In genomic region chr6:27290065-27290849, GRCh38 we compare ENCODE assay signal across 1 cellular context.
TF ChIP-seq lines count a peak whose summit lies in the region.

No MANE protein-coding gene starts in this region.

TF ChIP-seq in K562, 482 proteins besides CTCF, POLR2A, EP300 and RAD21 (continued from another document and continues in another):
- TF ChIP-seq RREB1 (CRISPR knock-in tag; IDR thresholded peaks at IDR 0.05) (peak; percentile 66; the same call in 1 of the 2 replicates), LCOR (CRISPR knock-in tag; IDR thresholded peaks at IDR 0.05) (peak; percentile 91), BHLHE40 (IDR thresholded peaks at IDR 0.05; ENCODE audit: low read length) (peak; percentile 64), PURB (CRISPR knock-in tag; IDR thresholded peaks at IDR 0.05; ENCODE audit: low read depth) (no peak), TFE3 (CRISPR knock-in tag; IDR thresholded peaks at IDR 0.05) (peak; percentile 46), SP1 (CRISPR knock-in tag; IDR thresholded peaks at IDR 0.05) (peak; percentile 59; the same call in 1 of the 2 replicates), BACH1 (tag; IDR thresholded peaks at IDR 0.05) (peak; percentile 49; the same call in 1 of the 2 replicates), ZNF449 (CRISPR knock-in tag; IDR thresholded peaks at IDR 0.05) (peak; percentile 4; the same call in 1 of the 2 replicates), WHSC1 (IDR thresholded peaks at IDR 0.05; ENCODE audit: low read length) (no peak), YBX1 (IDR thresholded peaks at IDR 0.05) (no peak), GTF3C2 (IDR thresholded peaks at IDR 0.05; ENCODE audit: borderline replicate concordance, extremely low read depth, insufficient read length) (peak; percentile 97), NBN (IDR thresholded peaks at IDR 0.05; ENCODE audit: low read depth) (peak; percentile 78), HMBOX1 (IDR thresholded peaks at IDR 0.05) (peak; percentile 73; the same call in 1 of the 2 replicates), ZNF830 (CRISPR knock-in tag; IDR thresholded peaks at IDR 0.05) (no peak), HDAC1 (IDR thresholded peaks at IDR 0.05) (peak; percentile 48 to 83), FOSL1 (tag; conservative IDR thresholded peaks at IDR 0.05) (0 out of 2 replicates have a peak, but pooled peaks have one; percentile 53), ZNF699 (CRISPR knock-in tag; IDR thresholded peaks at IDR 0.05; ENCODE audit: insufficient replicate concordance) (no peak), ZC3H11A (IDR thresholded peaks at IDR 0.05; ENCODE audit: low read depth, low read length) (0 out of 2 replicates have a peak, but pooled peaks have one; percentile 67), USF2 (CRISPR knock-in tag; IDR thresholded peaks at IDR 0.05) (no peak), ZNF586 (CRISPR knock-in tag; conservative IDR thresholded peaks at IDR 0.05) (no peak), RBM25 (IDR thresholded peaks at IDR 0.05; ENCODE audit: low read depth, low read length, severe bottlenecking) (no peak), HNRNPK (IDR thresholded peaks at IDR 0.05; ENCODE audit: low read depth, low read length, poor library complexity, severe bottlenecking) (no peak), NCOR1 (IDR thresholded peaks at IDR 0.05) (peak; percentile 77), ZBTB8A (IDR thresholded peaks at IDR 0.05; ENCODE audit: partially characterized antibody) (peak; percentile 84), PBX2 (CRISPR knock-in tag; IDR thresholded peaks at IDR 0.05; ENCODE audit: low read depth) (no peak), PBX2 (tag; conservative IDR thresholded peaks at IDR 0.05; ENCODE audit: low read depth) (0 out of 2 replicates have a peak, but pooled peaks have one; percentile 19), NFYB (IDR thresholded peaks at IDR 0.05; ENCODE audit: extremely low read depth, insufficient read length) (no peak), ARID2 (IDR thresholded peaks at IDR 0.05) (peak; percentile 57; the same call in 1 of the 2 replicates), FOXK2 (conservative IDR thresholded peaks at IDR 0.05 in 1 of 2, IDR thresholded peaks at IDR 0.05 in 1 of 2; ENCODE audit: low read depth in 2 of 2) (peak; percentile 96), PTTG1 (tag; IDR thresholded peaks at IDR 0.05; ENCODE audit: low read depth) (0 out of 2 replicates have a peak, but pooled peaks have one; percentile 10), MYNN (IDR thresholded peaks at IDR 0.05) (peak; percentile 84), MYNN (CRISPR knock-in tag; IDR thresholded peaks at IDR 0.05) (no peak), THRA (IDR thresholded peaks at IDR 0.05) (peak; percentile 53; the same call in 1 of the 2 replicates), L3MBTL2 (IDR thresholded peaks at IDR 0.05) (peak; percentile 67), FOS (IDR thresholded peaks at IDR 0.05; ENCODE audit: extremely low read depth, insufficient read length) (no peak), CLOCK (CRISPR knock-in tag; IDR thresholded peaks at IDR 0.05; ENCODE audit: borderline replicate concordance) (no peak)
